Comparison of ENCODE assay signal across 6 cellular contexts in the genomic region with DNA sequence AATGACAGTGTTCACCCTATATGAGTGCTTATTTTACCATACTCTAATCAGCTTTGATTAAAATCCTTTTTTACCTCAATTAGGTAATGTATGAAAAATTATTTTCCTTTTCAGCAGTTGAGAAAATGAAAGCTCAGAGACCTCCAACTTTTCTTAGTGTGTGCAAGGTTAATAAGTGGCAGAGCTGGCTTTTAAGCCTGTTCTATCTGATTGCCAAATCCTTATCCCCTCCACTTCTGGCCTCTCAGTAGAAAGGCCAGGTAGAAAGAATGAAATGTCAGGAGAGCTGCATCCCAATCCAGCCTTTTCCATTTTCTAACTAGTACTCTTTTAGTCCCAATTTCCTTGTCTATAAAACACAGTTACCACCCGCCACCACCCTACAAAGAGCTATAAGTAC.
"Had no signal": no experiment of that assay in that cellular context is flagged by ENCODE, and none has a peak within 500 bp of the region (broad histone marks: within the 10 kb centered on the region; RNA-seq: fewer than 3 reads in every experiment).

No MANE protein-coding gene starts in this region.

- ATAC-seq: HepG2, K562 had no signal

- FAIRE-seq: HepG2, HTR-8/SVneo, K562 had no signal

- H3K27ac ChIP-seq: HL-60 had no signal

- H3K4me3 ChIP-seq: K562 had no signal

- DNase-seq: IMR-90, KBM-7 had no signal
